13 cellular contexts compared by ENCODE assay signal in the genomic region with DNA sequence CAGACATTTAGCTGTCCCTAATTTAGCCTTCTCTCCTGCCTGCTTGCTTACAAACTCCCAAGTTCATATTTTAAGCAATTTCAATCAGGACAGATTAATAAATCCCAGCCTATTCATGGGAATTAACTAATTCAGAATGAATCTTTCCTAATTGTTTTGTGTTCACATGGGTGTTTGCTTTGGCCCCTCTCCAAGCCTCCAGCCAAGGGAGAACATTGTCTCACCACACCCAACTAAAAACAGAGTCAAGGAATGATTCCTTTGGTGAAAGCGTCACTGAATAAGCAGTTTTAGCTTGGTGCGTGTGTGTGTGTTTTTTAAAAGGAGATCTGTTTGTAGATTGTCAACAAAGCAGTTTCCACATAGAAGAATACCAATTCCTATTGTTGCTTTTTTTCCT. TPM values are rescaled to one million over a fixed set of nuclear protein-coding genes. Genes with fewer than 3 reads are reported as not detected.
DNase-seq lines count a peak whose midpoint lies in the region; ATAC-seq, FAIRE-seq and TF ChIP-seq lines count a peak whose summit lies in the region.
"Had no signal": no experiment of that assay in that cellular context is flagged by ENCODE, and none has a peak within 500 bp of the region (broad histone marks: within the 10 kb centered on the region; RNA-seq: fewer than 3 reads in every experiment).

No MANE protein-coding gene starts in this region.

- H3K9me3 ChIP-seq in K562 (replicated peaks; ENCODE audit: control insufficient read depth, insufficient read depth, low read depth, low read length) (no peaks in the 10 kb centered on the region), keratinocyte (ENCODE audit: control insufficient read depth, low read depth, low read length) (no peaks in the 10 kb centered on the region), GM23248 (ENCODE audit: low read depth) (no peaks in the 10 kb centered on the region)
- H3K9me3 ChIP-seq: esophagus muscularis mucosa had no signal

- no peak for ATAC-seq in K562
- ATAC-seq: activated CD4-positive, alpha-beta T cell treated with anti-CD3 and anti-CD28 coated beads for 36 hours had no signal

- no peak overlapping the region for H3K27ac Mint-ChIP-seq in T-helper 2 cell treated with Interferon-gamma antibody and Interleukin-4, amounts not matched to agents 5 μg/mL and 100 μg/mL, for 36 hours
- H3K27ac Mint-ChIP-seq: activated CD4-positive, alpha-beta T cell treated with anti-CD3 and anti-CD28 coated beads for 36 hours; activated naive CD4-positive, alpha-beta T cell treated with anti-CD3 and anti-CD28 coated beads, Interleukin-2, amount 10 ng/mL, durations not matched to agents 7 days and 5 days had no signal

- H3K9me1 ChIP-seq in K562 (ENCODE audit: control insufficient read depth, insufficient read depth, low read length) (no peaks in the 10 kb centered on the region), keratinocyte (ENCODE audit: control insufficient read depth, extremely low read depth, insufficient read depth, low read length) (no peaks in the 10 kb centered on the region)

- POLR2A ChIA-PET in K562 (lab: Yijun Ruan, JAX), result no interaction called here

- H3K4me3 ChIP-seq in K562 (no peak overlapping the region), keratinocyte (ENCODE audit: control insufficient read depth in 2 of 3, extremely low read depth in 1 of 3, insufficient read depth in 2 of 3, low read depth in 1 of 3, low read length in 3 of 3) (peak overlapping the region in 1 of 3 experiments; percentile 16), skin epidermis (no peak overlapping the region), GM23248 (no peak overlapping the region)
- H3K4me3 ChIP-seq: esophagus muscularis mucosa, GM12878 had no signal

- H3K9ac ChIP-seq in K562 (ENCODE audit: insufficient read depth in 1 of 2, low read depth in 2 of 2, low read length in 2 of 2), result no peak overlapping the region
- H3K9ac ChIP-seq in keratinocyte (ENCODE audit: control insufficient read depth, extremely low read depth, insufficient read depth, low read length), result peak overlapping the region; percentile 16
- H3K9ac ChIP-seq in GM23248, result no peak overlapping the region

- WGBS in K562 (ENCODE audit: insufficient coverage, low coverage, missing lambda C conversion rate), result 3% methylated on average over 2 of the region's 2 CpGs
- 0 to 4% methylated on average over 2 of the region's 2 CpGs for WGBS in GM23248 (ENCODE audit: low coverage in 1 of 2, low lambda C conversion rate in 2 of 2, missing lambda C conversion rate in 2 of 2), 2 experiments

- FAIRE-seq in K562 (lab: Jason Lieb, UNC) (no peak), keratinocyte (lab: Jason Lieb, UNC) (peak; percentile 84)
- FAIRE-seq: GM12878 had no signal

- H3K27ac ChIP-seq in K562 (ENCODE audit: extremely low read depth, low read depth, low read length), result no peak overlapping the region
- peak overlapping the region; percentile 58 for H3K27ac ChIP-seq in keratinocyte (ENCODE audit: control insufficient read depth, insufficient read depth, low read length)
- peak overlapping the region in 17 of 21 experiments; percentile 9 to 77 (median 62) for H3K27ac ChIP-seq in skin epidermis
- no peak overlapping the region for H3K27ac ChIP-seq in GM23248

- H2AFZ ChIP-seq in K562 (ENCODE audit: low read depth, low read length), result no peak overlapping the region
- H2AFZ ChIP-seq in keratinocyte (ENCODE audit: control insufficient read depth, low read length), result no peak overlapping the region
- H2AFZ ChIP-seq in GM23248, result no peak overlapping the region

- no peak overlapping the region for H3K4me3 Mint-ChIP-seq in T-helper 2 cell treated with Interferon-gamma antibody and Interleukin-4, amounts not matched to agents 5 μg/mL and 100 μg/mL, for 36 hours
- H3K4me3 Mint-ChIP-seq: activated CD4-positive, alpha-beta T cell treated with anti-CD3 and anti-CD28 coated beads for 36 hours; activated naive CD4-positive, alpha-beta T cell treated with anti-CD3 and anti-CD28 coated beads, Interleukin-2, amount 10 ng/mL, durations not matched to agents 7 days and 5 days had no signal

- H3K4me1 Mint-ChIP-seq in T-helper 2 cell treated with Interferon-gamma antibody and Interleukin-4, amounts not matched to agents 5 μg/mL and 100 μg/mL, for 36 hours (ENCODE audit: low read depth), result no peaks in the 10 kb centered on the region
- H3K4me1 Mint-ChIP-seq: activated CD4-positive, alpha-beta T cell treated with anti-CD3 and anti-CD28 coated beads for 36 hours; activated naive CD4-positive, alpha-beta T cell treated with anti-CD3 and anti-CD28 coated beads, Interleukin-2, amount 10 ng/mL, durations not matched to agents 7 days and 5 days had no signal

- DNase-seq in NCI-H1105 (lab: John Stamatoyannopoulos, UW), result peak; percentile 74
- DNase-seq in K562 (ENCODE audit: extremely low read depth in 1 of 4, low spot score in 3 of 4), result peak in 1 of 4 experiments; percentile 33
- peak; percentile 57 for DNase-seq in keratinocyte (ENCODE audit: low read depth, low spot score)
- DNase-seq in activated gamma-delta T cell treated with Interleukin-2 at 50 U/mL for 16 hours, result no peak
- no peak for DNase-seq in T-helper 2 cell treated with Interferon-gamma antibody and Interleukin-4, amounts not matched to agents 5 μg/mL and 100 μg/mL, for 36 hours (ENCODE audit: low spot score)
- DNase-seq in occipital lobe (lab: John Stamatoyannopoulos, UW), result no peak
- no peak for DNase-seq in GM23248
- DNase-seq: activated CD4-positive, alpha-beta T cell treated with anti-CD3 and anti-CD28 coated beads for 36 hours; activated naive CD4-positive, alpha-beta T cell treated with anti-CD3 and anti-CD28 coated beads, Interleukin-2, amount 10 ng/mL, durations not matched to agents 7 days and 5 days; NCI-H2107 had no signal

- TF ChIP-seq POLR2A in K562 (conservative IDR thresholded peaks at IDR 0.05), result no peak

- H3F3A ChIP-seq in GM23248 (ENCODE audit: insufficient read depth), result no peaks in the 10 kb centered on the region

- in situ Hi-C loops in K562 (cut with MboI), result no loop called here
- in situ Hi-C loops in GM23248 (cut with MboI), result no loop called here

- H3K4me1 ChIP-seq in K562 (replicated peaks in 1 of 2; ENCODE audit: control insufficient read depth in 2 of 2, insufficient read depth in 2 of 2, low read length in 2 of 2), result no peaks in the 10 kb centered on the region
- H3K4me1 ChIP-seq in keratinocyte (ENCODE audit: control insufficient read depth, extremely low read depth, insufficient read depth, low read length), result peaks cover 22% of the 10 kb centered on the region
- no peaks in the 10 kb centered on the region for H3K4me1 ChIP-seq in GM23248 (ENCODE audit: insufficient read depth)

- dilution Hi-C loops in keratinocyte (cut with MboI; ENCODE audit: extremely low pct_ligation_motif_present, low sequenced_read_pairs), result no loop called here

- H3K4me2 ChIP-seq in K562 (ENCODE audit: insufficient read depth, low read length) (no peak overlapping the region), keratinocyte (ENCODE audit: control insufficient read depth, extremely low read depth, insufficient read depth, low read depth, low read length) (peak overlapping the region; percentile 69), GM23248 (ENCODE audit: unreplicated experiment) (no peak overlapping the region)

- H3K9me2 ChIP-seq in GM23248 (ENCODE audit: insufficient read depth), result no peaks in the 10 kb centered on the region

- H3K27me3 Mint-ChIP-seq in T-helper 2 cell treated with Interferon-gamma antibody and Interleukin-4, amounts not matched to agents 5 μg/mL and 100 μg/mL, for 36 hours (ENCODE audit: low read depth), result no peaks in the 10 kb centered on the region
- H3K27me3 Mint-ChIP-seq: activated CD4-positive, alpha-beta T cell treated with anti-CD3 and anti-CD28 coated beads for 36 hours; activated naive CD4-positive, alpha-beta T cell treated with anti-CD3 and anti-CD28 coated beads, Interleukin-2, amount 10 ng/mL, durations not matched to agents 7 days and 5 days had no signal

- H3K27me3 ChIP-seq in K562 (ENCODE audit: control insufficient read depth in 2 of 2, insufficient read depth in 2 of 2, low read length in 2 of 2) (no peaks in the 10 kb centered on the region), keratinocyte (ENCODE audit: control insufficient read depth, extremely low read depth, insufficient read depth, low read length) (no peaks in the 10 kb centered on the region), GM23248 (replicated peaks; ENCODE audit: insufficient read depth) (no peaks in the 10 kb centered on the region)
- H3K27me3 ChIP-seq: esophagus muscularis mucosa had no signal

- intact Hi-C loops in K562 (cut with micrococcal nuclease), result no loop called here

- CTCF ChIA-PET in K562 (lab: Yijun Ruan, JAX; ENCODE audit: low intra/inter-chr PET ratio), result no interaction called here

- no peaks in the 10 kb centered on the region for H3K36me3 Mint-ChIP-seq in T-helper 2 cell treated with Interferon-gamma antibody and Interleukin-4, amounts not matched to agents 5 μg/mL and 100 μg/mL, for 36 hours (ENCODE audit: low read depth)
- H3K36me3 Mint-ChIP-seq: activated naive CD4-positive, alpha-beta T cell treated with anti-CD3 and anti-CD28 coated beads, Interleukin-2, amount 10 ng/mL, durations not matched to agents 7 days and 5 days had no signal

- no peaks in the 10 kb centered on the region for H3K9me3 Mint-ChIP-seq in T-helper 2 cell treated with Interferon-gamma antibody and Interleukin-4, amounts not matched to agents 5 μg/mL and 100 μg/mL, for 36 hours
- H3K9me3 Mint-ChIP-seq: activated naive CD4-positive, alpha-beta T cell treated with anti-CD3 and anti-CD28 coated beads, Interleukin-2, amount 10 ng/mL, durations not matched to agents 7 days and 5 days had no signal

- TF ChIP-seq CTCF in K562 (IDR thresholded peaks at IDR 0.05 in 2 of 3, conservative IDR thresholded peaks at IDR 0.05 in 1 of 3; ENCODE audit: insufficient read depth in 2 of 3, low read depth in 1 of 3, low read length in 3 of 3) (no peak), keratinocyte (optimal IDR thresholded peaks at IDR 0.05 in 1 of 3, IDR thresholded peaks at IDR 0.05 in 1 of 3, conservative IDR thresholded peaks at IDR 0.05 in 1 of 3; ENCODE audit: extremely low read depth in 1 of 3, insufficient read depth in 2 of 3, low read length in 3 of 3) (no peak)

- no peak for TF ChIP-seq RAD21 in K562 (CRISPR knock-in tag; conservative IDR thresholded peaks at IDR 0.05 in 1 of 2, IDR thresholded peaks at IDR 0.05 in 1 of 2)

- TF ChIP-seq EP300 in K562 (IDR thresholded peaks at IDR 0.05; ENCODE audit: low read length), result no peak

- H3K79me2 ChIP-seq in K562 (ENCODE audit: control insufficient read depth, insufficient read depth, low read length) (no peaks in the 10 kb centered on the region), keratinocyte (ENCODE audit: control insufficient read depth, insufficient read depth, low read length) (no peaks in the 10 kb centered on the region), GM23248 (ENCODE audit: insufficient read depth) (no peaks in the 10 kb centered on the region)

- no TSS peak for BruUV-seq in K562 (replicated peaks; lab: Mats Ljungman, UMichigan)

- H3K36me3 ChIP-seq in K562 (ENCODE audit: control insufficient read depth, insufficient read depth, low read length) (no peaks in the 10 kb centered on the region), keratinocyte (ENCODE audit: control insufficient read depth in 2 of 2, extremely low read depth in 1 of 2, insufficient read depth in 2 of 2, low read length in 2 of 2) (no peaks in the 10 kb centered on the region), GM23248 (ENCODE audit: low read depth) (no peaks in the 10 kb centered on the region)
- H3K36me3 ChIP-seq: esophagus muscularis mucosa had no signal

- H4K20me1 ChIP-seq in K562 (replicated peaks; ENCODE audit: control insufficient read depth, insufficient read depth, low read length) (no peaks in the 10 kb centered on the region), keratinocyte (ENCODE audit: control insufficient read depth, extremely low read depth, insufficient read depth, low read length) (no peaks in the 10 kb centered on the region), GM23248 (ENCODE audit: insufficient read depth) (no peaks in the 10 kb centered on the region)

RNA-seq across cellular contexts. Expression of a gene that starts 43.0 kb away (rescaled TPM):
- 0.21 and 0.42 TPM in 2 replicates for total RNA-seq in K562 (2011; cell fraction: chromatin; rRNA removed; ENCODE audit: low replicate concordance)
- 0.33 and 0.53 TPM in 2 replicates for total RNA-seq in K562 (2011; cell fraction: nucleolus; rRNA removed)
- total RNA-seq in K562 (2011; cell fraction: nucleoplasm; rRNA removed), result 0.38 TPM in 1 of 2 replicates, not detected in the other
- 0.18 and 0.53 TPM in 2 replicates for total RNA-seq in K562 (2014; rRNA removed)
- total RNA-seq in K562 (2014; rRNA removed; fragmentation: Illumina TruSeq; extraction: Trizol), result 0.06 and 0.15 TPM in 2 replicates
- total RNA-seq in K562 (2015; rRNA removed; fragmentation: Illumina TruSeq; extraction: Trizol), result 0.14 and 0.23 TPM in 2 replicates
- 0.09 and 0.13 TPM in 2 replicates for total RNA-seq in K562 (2021)
- 0.11 and 0.26 TPM in 2 replicates for polyA plus RNA-seq in K562 (2011; rRNA removed)
- polyA plus RNA-seq in K562 (2011; cell fraction: cytosol; rRNA removed), result 0.09 and 0.13 TPM in 2 replicates
- 0.10 and 0.17 TPM in 2 replicates for polyA plus RNA-seq in K562 (2011; cell fraction: nucleus; rRNA removed)
- 0.07 and 0.25 TPM in 2 replicates for polyA plus RNA-seq in K562 (2012)
- polyA plus RNA-seq in K562 (2014; fragmentation: Illumina TruSeq; extraction: Trizol), result 0.19 and 0.24 TPM in 2 replicates
- polyA plus RNA-seq in K562 (2014; fragmentation: Nextera tagmentation; extraction: Ambion mirVana), result under 1 TPM in 1 of 2 experiments, not detected in 1; 0.03 TPM
- 0.07 and 0.16 TPM in 2 replicates for polyA plus RNA-seq in K562 (2014; rRNA removed)
- 0.67 TPM in 1 of 2 replicates, not detected in the other for polyA minus RNA-seq in K562 (2011; rRNA and poly(A)+ RNA removed)
- 0.48 TPM in 1 of 2 replicates, not detected in the other for polyA minus RNA-seq in K562 (2011; cell fraction: cytosol; rRNA and poly(A)+ RNA removed)
- 0.13 and 0.22 TPM in 2 replicates for polyA minus RNA-seq in K562 (2011; cell fraction: nucleus; rRNA and poly(A)+ RNA removed)
- 9.8 to 68.0 TPM (median 27.6 TPM) in 3 replicates for polyA plus RNA-seq in keratinocyte
- 148 TPM for polyA plus RNA-seq in keratinocyte (2011; ENCODE audit: low read depth)
- 10.1 and 12.5 TPM in 2 replicates for polyA plus RNA-seq in keratinocyte (2011; cell fraction: cytosol; rRNA removed)
- 48.6 and 57.9 TPM in 2 replicates for polyA plus RNA-seq in keratinocyte (2011; cell fraction: nucleus; rRNA removed)
- polyA plus RNA-seq in keratinocyte (2012; ENCODE audit: low replicate concordance), result 9.5 and 161 TPM in 2 replicates
- polyA minus RNA-seq in keratinocyte, result 36.7 to 204 TPM (median 92.3 TPM) in 3 replicates
- polyA minus RNA-seq in keratinocyte (2011; cell fraction: cytosol; rRNA and poly(A)+ RNA removed), result 16.3 TPM
- 72.0 and 105 TPM in 2 replicates for polyA minus RNA-seq in keratinocyte (2011; cell fraction: nucleus; rRNA and poly(A)+ RNA removed)
- 0.16 TPM for total RNA-seq in occipital lobe
- not detected in 2 replicates for total RNA-seq in GM23248 (2014; rRNA removed; shearing (Covaris generic))
- polyA plus RNA-seq in GM23248 (2016; fragmentation: Nextera tagmentation; extraction: Ambion mirVana), result not detected in 2 replicates
- total RNA-seq: activated CD4-positive, alpha-beta T cell treated with anti-CD3 and anti-CD28 coated beads for 36 hours; esophagus muscularis mucosa had no signal

Comparison
In these comparisons a context has a peak if more than half of its experiments do, and no peak if none do; other contexts are left out.
1. DNase-seq: peak in NCI-H1105 (single experiment) and keratinocyte (single experiment); none in activated gamma-delta T cell treated with Interleukin-2 at 50 U/mL for 16 hours (single experiment), T-helper 2 cell treated with Interferon-gamma antibody and Interleukin-4, amounts not matched to agents 5 μg/mL and 100 μg/mL, for 36 hours (single experiment), occipital lobe (single experiment) and GM23248 (single experiment).
2. H3K27ac ChIP-seq: peak in keratinocyte (single experiment) and skin epidermis (17 of 21); none in K562 (single experiment) and GM23248 (single experiment).